Comparison of ENCODE assay signal across 1 cellular context in genomic region chr2:43637030-43637803, GRCh38.
A peak's percentile ranks its signal among the peaks of the same experiment; 100 is the strongest.
TF ChIP-seq lines count a peak whose summit lies in the region.

TSS of gene PLEKHH2 (plus strand) at chr2:43637260. CDS start at chr2:43644674, 7,414 bp downstream.

TF ChIP-seq in HepG2, 621 proteins besides CTCF, POLR2A, EP300 and RAD21 (continued from another document and continues in another):
- TF ChIP-seq, protein P1, sequence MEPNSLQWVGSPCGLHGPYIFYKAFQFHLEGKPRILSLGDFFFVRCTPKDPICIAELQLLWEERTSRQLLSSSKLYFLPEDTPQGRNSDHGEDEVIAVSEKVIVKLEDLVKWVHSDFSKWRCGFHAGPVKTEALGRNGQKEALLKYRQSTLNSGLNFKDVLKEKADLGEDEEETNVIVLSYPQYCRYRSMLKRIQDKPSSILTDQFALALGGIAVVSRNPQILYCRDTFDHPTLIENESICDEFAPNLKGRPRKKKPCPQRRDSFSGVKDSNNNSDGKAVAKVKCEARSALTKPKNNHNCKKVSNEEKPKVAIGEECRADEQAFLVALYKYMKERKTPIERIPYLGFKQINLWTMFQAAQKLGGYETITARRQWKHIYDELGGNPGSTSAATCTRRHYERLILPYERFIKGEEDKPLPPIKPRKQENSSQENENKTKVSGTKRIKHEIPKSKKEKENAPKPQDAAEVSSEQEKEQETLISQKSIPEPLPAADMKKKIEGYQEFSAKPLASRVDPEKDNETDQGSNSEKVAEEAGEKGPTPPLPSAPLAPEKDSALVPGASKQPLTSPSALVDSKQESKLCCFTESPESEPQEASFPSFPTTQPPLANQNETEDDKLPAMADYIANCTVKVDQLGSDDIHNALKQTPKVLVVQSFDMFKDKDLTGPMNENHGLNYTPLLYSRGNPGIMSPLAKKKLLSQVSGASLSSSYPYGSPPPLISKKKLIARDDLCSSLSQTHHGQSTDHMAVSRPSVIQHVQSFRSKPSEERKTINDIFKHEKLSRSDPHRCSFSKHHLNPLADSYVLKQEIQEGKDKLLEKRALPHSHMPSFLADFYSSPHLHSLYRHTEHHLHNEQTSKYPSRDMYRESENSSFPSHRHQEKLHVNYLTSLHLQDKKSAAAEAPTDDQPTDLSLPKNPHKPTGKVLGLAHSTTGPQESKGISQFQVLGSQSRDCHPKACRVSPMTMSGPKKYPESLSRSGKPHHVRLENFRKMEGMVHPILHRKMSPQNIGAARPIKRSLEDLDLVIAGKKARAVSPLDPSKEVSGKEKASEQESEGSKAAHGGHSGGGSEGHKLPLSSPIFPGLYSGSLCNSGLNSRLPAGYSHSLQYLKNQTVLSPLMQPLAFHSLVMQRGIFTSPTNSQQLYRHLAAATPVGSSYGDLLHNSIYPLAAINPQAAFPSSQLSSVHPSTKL (CRISPR knock-in tag; IDR thresholded peaks at IDR 0.05): peak; percentile 30; the same call in 1 of the 2 replicates
- no peak for TF ChIP-seq SMYD3 (CRISPR knock-in tag; IDR thresholded peaks at IDR 0.05)
- TF ChIP-seq ZNF75D (CRISPR knock-in tag; IDR thresholded peaks at IDR 0.05; ENCODE audit: borderline replicate concordance): no peak
- TF ChIP-seq SKIL (CRISPR knock-in tag; IDR thresholded peaks at IDR 0.05; ENCODE audit: borderline replicate concordance): no peak
- TF ChIP-seq, protein P2, sequence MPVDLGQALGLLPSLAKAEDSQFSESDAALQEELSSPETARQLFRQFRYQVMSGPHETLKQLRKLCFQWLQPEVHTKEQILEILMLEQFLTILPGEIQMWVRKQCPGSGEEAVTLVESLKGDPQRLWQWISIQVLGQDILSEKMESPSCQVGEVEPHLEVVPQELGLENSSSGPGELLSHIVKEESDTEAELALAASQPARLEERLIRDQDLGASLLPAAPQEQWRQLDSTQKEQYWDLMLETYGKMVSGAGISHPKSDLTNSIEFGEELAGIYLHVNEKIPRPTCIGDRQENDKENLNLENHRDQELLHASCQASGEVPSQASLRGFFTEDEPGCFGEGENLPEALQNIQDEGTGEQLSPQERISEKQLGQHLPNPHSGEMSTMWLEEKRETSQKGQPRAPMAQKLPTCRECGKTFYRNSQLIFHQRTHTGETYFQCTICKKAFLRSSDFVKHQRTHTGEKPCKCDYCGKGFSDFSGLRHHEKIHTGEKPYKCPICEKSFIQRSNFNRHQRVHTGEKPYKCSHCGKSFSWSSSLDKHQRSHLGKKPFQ (CRISPR knock-in tag; IDR thresholded peaks at IDR 0.05; ENCODE audit: insufficient replicate concordance): no peak
- peak; percentile 42; the same call in 1 of the 2 replicates for TF ChIP-seq NCOA1 (CRISPR knock-in tag; IDR thresholded peaks at IDR 0.05)
- TF ChIP-seq ZNF326 (CRISPR knock-in tag; IDR thresholded peaks at IDR 0.05; ENCODE audit: borderline replicate concordance): no peak
- no peak for TF ChIP-seq RFXANK (CRISPR knock-in tag; IDR thresholded peaks at IDR 0.05)
- TF ChIP-seq PHF5A (CRISPR knock-in tag; IDR thresholded peaks at IDR 0.05; ENCODE audit: low read depth, unreplicated experiment): no peak
- TF ChIP-seq DBP (CRISPR knock-in tag; IDR thresholded peaks at IDR 0.05; ENCODE audit: not compliant biosample characterization): no peak
- no peak for TF ChIP-seq GABPA (IDR thresholded peaks at IDR 0.05; ENCODE audit: low read depth, low read length)
- no peak for TF ChIP-seq GABPA (CRISPR knock-in tag; IDR thresholded peaks at IDR 0.05; ENCODE audit: low read depth)
- TF ChIP-seq ZNF550 (CRISPR knock-in tag; IDR thresholded peaks at IDR 0.05; ENCODE audit: borderline replicate concordance): 0 out of 2 replicates have a peak, but pooled peaks have one; percentile 47
- no peak for TF ChIP-seq ZNF780A (CRISPR knock-in tag; IDR thresholded peaks at IDR 0.05)
- peak; percentile 33 for TF ChIP-seq HNRNPLL (IDR thresholded peaks at IDR 0.05; ENCODE audit: low read depth, low read length, poor library complexity, severe bottlenecking)
- TF ChIP-seq ZFAT (CRISPR knock-in tag; conservative IDR thresholded peaks at IDR 0.05): no peak
- TF ChIP-seq THAP11 (CRISPR knock-in tag; IDR thresholded peaks at IDR 0.05): no peak
- TF ChIP-seq, protein P3, sequence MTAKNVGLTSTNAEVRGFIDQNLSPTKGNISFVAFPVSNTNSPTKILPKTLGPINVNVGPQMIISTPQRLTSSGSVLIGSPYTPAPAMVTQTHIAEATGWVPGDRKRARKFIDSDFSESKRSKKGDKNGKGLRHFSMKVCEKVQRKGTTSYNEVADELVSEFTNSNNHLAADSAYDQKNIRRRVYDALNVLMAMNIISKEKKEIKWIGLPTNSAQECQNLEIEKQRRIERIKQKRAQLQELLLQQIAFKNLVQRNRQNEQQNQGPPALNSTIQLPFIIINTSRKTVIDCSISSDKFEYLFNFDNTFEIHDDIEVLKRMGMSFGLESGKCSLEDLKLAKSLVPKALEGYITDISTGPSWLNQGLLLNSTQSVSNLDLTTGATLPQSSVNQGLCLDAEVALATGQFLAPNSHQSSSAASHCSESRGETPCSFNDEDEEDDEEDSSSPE (CRISPR knock-in tag; IDR thresholded peaks at IDR 0.05): 0 out of 2 replicates have a peak, but pooled peaks have one; percentile 1
- TF ChIP-seq ZNF292 (CRISPR knock-in tag; IDR thresholded peaks at IDR 0.05; ENCODE audit: borderline replicate concordance, low read depth): no peak
- TF ChIP-seq MAFK (conservative IDR thresholded peaks at IDR 0.05 in 1 of 2, IDR thresholded peaks at IDR 0.05 in 1 of 2; ENCODE audit: low read length in 2 of 2): no peak
- TF ChIP-seq XBP1 (CRISPR knock-in tag; IDR thresholded peaks at IDR 0.05): no peak
- no peak; the same call in 1 of the 2 replicates for TF ChIP-seq EZH2 (conservative IDR thresholded peaks at IDR 0.05; ENCODE audit: low read depth, low read length)
- TF ChIP-seq, protein P4, sequence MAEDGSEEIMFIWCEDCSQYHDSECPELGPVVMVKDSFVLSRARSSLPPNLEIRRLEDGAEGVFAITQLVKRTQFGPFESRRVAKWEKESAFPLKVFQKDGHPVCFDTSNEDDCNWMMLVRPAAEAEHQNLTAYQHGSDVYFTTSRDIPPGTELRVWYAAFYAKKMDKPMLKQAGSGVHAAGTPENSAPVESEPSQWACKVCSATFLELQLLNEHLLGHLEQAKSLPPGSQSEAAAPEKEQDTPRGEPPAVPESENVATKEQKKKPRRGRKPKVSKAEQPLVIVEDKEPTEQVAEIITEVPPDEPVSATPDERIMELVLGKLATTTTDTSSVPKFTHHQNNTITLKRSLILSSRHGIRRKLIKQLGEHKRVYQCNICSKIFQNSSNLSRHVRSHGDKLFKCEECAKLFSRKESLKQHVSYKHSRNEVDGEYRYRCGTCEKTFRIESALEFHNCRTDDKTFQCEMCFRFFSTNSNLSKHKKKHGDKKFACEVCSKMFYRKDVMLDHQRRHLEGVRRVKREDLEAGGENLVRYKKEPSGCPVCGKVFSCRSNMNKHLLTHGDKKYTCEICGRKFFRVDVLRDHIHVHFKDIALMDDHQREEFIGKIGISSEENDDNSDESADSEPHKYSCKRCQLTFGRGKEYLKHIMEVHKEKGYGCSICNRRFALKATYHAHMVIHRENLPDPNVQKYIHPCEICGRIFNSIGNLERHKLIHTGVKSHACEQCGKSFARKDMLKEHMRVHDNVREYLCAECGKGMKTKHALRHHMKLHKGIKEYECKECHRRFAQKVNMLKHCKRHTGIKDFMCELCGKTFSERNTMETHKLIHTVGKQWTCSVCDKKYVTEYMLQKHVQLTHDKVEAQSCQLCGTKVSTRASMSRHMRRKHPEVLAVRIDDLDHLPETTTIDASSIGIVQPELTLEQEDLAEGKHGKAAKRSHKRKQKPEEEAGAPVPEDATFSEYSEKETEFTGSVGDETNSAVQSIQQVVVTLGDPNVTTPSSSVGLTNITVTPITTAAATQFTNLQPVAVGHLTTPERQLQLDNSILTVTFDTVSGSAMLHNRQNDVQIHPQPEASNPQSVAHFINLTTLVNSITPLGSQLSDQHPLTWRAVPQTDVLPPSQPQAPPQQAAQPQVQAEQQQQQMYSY (CRISPR knock-in tag; IDR thresholded peaks at IDR 0.05): no peak
- no peak for TF ChIP-seq REPIN1 (CRISPR knock-in tag; IDR thresholded peaks at IDR 0.05; ENCODE audit: borderline replicate concordance, low read depth)
- no peak for TF ChIP-seq ZNF703 (CRISPR knock-in tag; IDR thresholded peaks at IDR 0.05; ENCODE audit: borderline replicate concordance)
- no peak for TF ChIP-seq KMT2A (CRISPR knock-in tag; IDR thresholded peaks at IDR 0.05)
- TF ChIP-seq KLF12 (CRISPR knock-in tag; IDR thresholded peaks at IDR 0.05; ENCODE audit: borderline replicate concordance): peak; percentile 74; the same call in 1 of the 2 replicates
- no peak for TF ChIP-seq MIXL1 (CRISPR knock-in tag; IDR thresholded peaks at IDR 0.05)
- TF ChIP-seq BORCS8-MEF2B (CRISPR knock-in tag; IDR thresholded peaks at IDR 0.05): no peak; the same call in 1 of the 2 replicates
- no peak for TF ChIP-seq HBP1 (CRISPR knock-in tag; IDR thresholded peaks at IDR 0.05; ENCODE audit: low read depth)
- no peak for TF ChIP-seq TMF1 (CRISPR knock-in tag; IDR thresholded peaks at IDR 0.05; ENCODE audit: low read depth)
- TF ChIP-seq HNF1A (IDR thresholded peaks at IDR 0.05; ENCODE audit: low read depth): no peak
- 0 out of 2 replicates have a peak, but pooled peaks have one; percentile 38 for TF ChIP-seq HNF1A (CRISPR knock-in tag; IDR thresholded peaks at IDR 0.05; ENCODE audit: borderline replicate concordance)
- TF ChIP-seq DNMT1 (CRISPR knock-in tag; IDR thresholded peaks at IDR 0.05): no peak; the same call in 1 of the 2 replicates
- peak; percentile 98 for TF ChIP-seq NFYB (CRISPR knock-in tag; IDR thresholded peaks at IDR 0.05)
- TF ChIP-seq SRSF9 (IDR thresholded peaks at IDR 0.05; ENCODE audit: borderline replicate concordance, insufficient read depth, low read depth, low read length, poor library complexity, severe bottlenecking): no peak
- TF ChIP-seq KLF13 (CRISPR knock-in tag; IDR thresholded peaks at IDR 0.05): no peak
- TF ChIP-seq NAIF1 (CRISPR knock-in tag; IDR thresholded peaks at IDR 0.05; ENCODE audit: borderline replicate concordance): no peak
- TF ChIP-seq, protein P5, sequence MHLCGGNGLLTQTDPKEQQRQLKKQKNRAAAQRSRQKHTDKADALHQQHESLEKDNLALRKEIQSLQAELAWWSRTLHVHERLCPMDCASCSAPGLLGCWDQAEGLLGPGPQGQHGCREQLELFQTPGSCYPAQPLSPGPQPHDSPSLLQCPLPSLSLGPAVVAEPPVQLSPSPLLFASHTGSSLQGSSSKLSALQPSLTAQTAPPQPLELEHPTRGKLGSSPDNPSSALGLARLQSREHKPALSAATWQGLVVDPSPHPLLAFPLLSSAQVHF (CRISPR knock-in tag; IDR thresholded peaks at IDR 0.05): no peak
- peak; percentile 62 for TF ChIP-seq RBFOX2 (IDR thresholded peaks at IDR 0.05; ENCODE audit: low read depth, low read length)
- TF ChIP-seq ZSCAN31 (CRISPR knock-in tag; IDR thresholded peaks at IDR 0.05; ENCODE audit: low read depth): 0 out of 2 replicates have a peak, but pooled peaks have one; percentile 37
- TF ChIP-seq ZNF232 (CRISPR knock-in tag; IDR thresholded peaks at IDR 0.05; ENCODE audit: borderline replicate concordance): 0 out of 2 replicates have a peak, but pooled peaks have one; percentile 62
- TF ChIP-seq MBNL3 (CRISPR knock-in tag; conservative IDR thresholded peaks at IDR 0.05): no peak
